ENCODE assay signal across 14 cellular contexts in genomic region chr6:120965814-120966213, GRCh38.
A peak's percentile ranks its signal among the peaks of the same experiment; 100 is the strongest.
DNase-seq lines count a peak whose midpoint lies in the region; ATAC-seq and TF ChIP-seq lines count a peak whose summit lies in the region.
"Had no signal": no experiment of that assay in that cellular context is flagged by ENCODE, and none has a peak within 500 bp of the region (broad histone marks: within the 10 kb centered on the region; RNA-seq: fewer than 3 reads in every experiment).

No MANE protein-coding gene starts in this region.

- H3K4me3 ChIP-seq in RWPE2 (ENCODE audit: severe bottlenecking), result no peak overlapping the region
- H3K4me3 ChIP-seq in SK-N-SH (ENCODE audit: low read depth in 2 of 2, low read length in 1 of 2), result no peak overlapping the region
- H3K4me3 ChIP-seq: lung had no signal

- H3K79me2 ChIP-seq in SK-N-SH (ENCODE audit: insufficient read depth), result no peaks in the 10 kb centered on the region

- CTCF ChIA-PET in SK-N-SH (lab: Yijun Ruan, JAX), result no interaction called here

- H3K27me3 ChIP-seq in RWPE2 (ENCODE audit: insufficient read depth, poor library complexity, severe bottlenecking), result no peaks in the 10 kb centered on the region
- no peaks in the 10 kb centered on the region for H3K27me3 ChIP-seq in SK-N-SH (ENCODE audit: insufficient read depth)

- no peak overlapping the region for H2AFZ ChIP-seq in SK-N-SH (ENCODE audit: low read depth)

- 20% methylated on average over 3 of the region's 3 CpGs for WGBS in SK-N-SH (ENCODE audit: low lambda C conversion rate)

- H3K4me1 ChIP-seq in RWPE2 (ENCODE audit: insufficient read depth, poor library complexity, severe bottlenecking), result no peaks in the 10 kb centered on the region
- H3K4me1 ChIP-seq in SK-N-SH (ENCODE audit: control insufficient read depth in 1 of 2, insufficient read depth in 2 of 2, low read depth in 1 of 2, low read length in 1 of 2), result no peaks in the 10 kb centered on the region

- TF ChIP-seq RAD21 in SK-N-SH (IDR thresholded peaks at IDR 0.05; ENCODE audit: low read length), result no peak

- POLR2A ChIA-PET in SK-N-SH (lab: Yijun Ruan, JAX), result no interaction called here

- no peak for TF ChIP-seq EP300 in SK-N-SH (IDR thresholded peaks at IDR 0.05; ENCODE audit: borderline replicate concordance in 1 of 2, low read depth in 1 of 2, low read length in 1 of 2)

- no peaks in the 10 kb centered on the region for H4K20me1 ChIP-seq in SK-N-SH (ENCODE audit: insufficient read depth)

- ATAC-seq in GM18508 (IDR thresholded peaks at IDR 0.05; ENCODE audit: insufficient read depth, unreplicated experiment) (peak; percentile 57), GM21576 (IDR thresholded peaks at IDR 0.05; ENCODE audit: unreplicated experiment) (peak; percentile 67), HG03095 (IDR thresholded peaks at IDR 0.05; ENCODE audit: unreplicated experiment) (peak; percentile 77), RWPE2 (ENCODE audit: low read depth) (0 out of 3 replicates have a peak, but pooled peaks have one; percentile 40), HG03571 (IDR thresholded peaks at IDR 0.05; ENCODE audit: unreplicated experiment) (no peak), GM18519 (IDR thresholded peaks at IDR 0.05; ENCODE audit: low FRiP score, unreplicated experiment) (no peak)
- ATAC-seq: Panc1 had no signal

- DNase-seq in RWPE2 (ENCODE audit: low spot score) (no peak), SK-N-SH (no peak), DMS79 treated with DMSO at 0.1 percent for 48 hours (lab: John Stamatoyannopoulos, UW) (no peak)
- DNase-seq: activated CD8-positive, alpha-beta memory T cell treated with anti-CD3 and anti-CD28 coated beads for 24 hours; activated naive CD4-positive, alpha-beta T cell; central memory CD4-positive, alpha-beta T cell; DMS 273 treated with DMSO at 0.1 percent for 48 hours had no signal

- no peaks in the 10 kb centered on the region for H3K9me3 ChIP-seq in RWPE2 (ENCODE audit: severe bottlenecking)
- H3K9me3 ChIP-seq in SK-N-SH, result no peaks in the 10 kb centered on the region

- TF ChIP-seq CTCF in RWPE2 (IDR thresholded peaks at IDR 0.05; ENCODE audit: poor library complexity, severe bottlenecking) (no peak), SK-N-SH (IDR thresholded peaks at IDR 0.05) (no peak)

- H3K9me2 ChIP-seq in SK-N-SH, result no peaks in the 10 kb centered on the region

- H3K27ac ChIP-seq in RWPE2 (ENCODE audit: poor library complexity, severe bottlenecking), result no peak overlapping the region
- no peak overlapping the region for H3K27ac ChIP-seq in SK-N-SH (ENCODE audit: low read depth in 2 of 2, low read length in 1 of 2)

- H3F3A ChIP-seq in SK-N-SH (replicated peaks; ENCODE audit: insufficient read depth), result no peaks in the 10 kb centered on the region

- no peak overlapping the region for H3K4me2 ChIP-seq in SK-N-SH

- H3K36me3 ChIP-seq in RWPE2 (ENCODE audit: low read depth), result no peaks in the 10 kb centered on the region
- H3K36me3 ChIP-seq in SK-N-SH (replicated peaks in 1 of 2; ENCODE audit: control insufficient read depth in 1 of 2, insufficient read depth in 2 of 2, low read length in 1 of 2), result no peaks in the 10 kb centered on the region

- no peak overlapping the region for H3K9ac ChIP-seq in SK-N-SH

TF ChIP-seq in SK-N-SH, 30 proteins besides CTCF, POLR2A, EP300 and RAD21:
- TF ChIP-seq FOSL2 (IDR thresholded peaks at IDR 0.05; ENCODE audit: borderline replicate concordance, low read depth), result no peak
- TF ChIP-seq SMC3 (IDR thresholded peaks at IDR 0.05; ENCODE audit: low read depth, low read length), result no peak

Comparison
In these comparisons a context has a peak if more than half of its experiments do, and no peak if none do; other contexts are left out.
1. ATAC-seq: peak in GM18508 (single experiment), GM21576 (single experiment), HG03095 (single experiment) and RWPE2 (single experiment); none in HG03571 (single experiment) and GM18519 (single experiment).